Comparison of ENCODE assay signal across 19 cellular contexts in the genomic region with DNA sequence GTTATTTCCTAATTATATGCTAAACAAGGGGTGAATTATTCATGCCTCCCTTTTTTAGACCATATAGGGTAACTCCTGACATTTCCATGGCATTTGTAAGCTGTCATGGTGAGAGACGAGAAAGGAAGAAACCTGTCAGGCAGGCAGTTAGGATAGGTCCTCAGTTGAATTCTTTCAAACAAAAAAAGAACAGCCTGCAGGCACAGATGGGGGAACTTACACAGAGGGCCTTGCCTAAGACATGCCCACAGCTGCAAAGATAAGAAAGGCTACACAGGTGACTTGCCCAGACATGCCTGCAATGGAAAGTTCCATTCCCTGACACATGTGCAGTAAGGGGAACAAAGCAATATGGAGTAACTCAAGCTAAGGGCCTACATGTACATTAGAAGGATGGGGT.
"Had no signal": no experiment of that assay in that cellular context is flagged by ENCODE, and none has a peak within 500 bp of the region (broad histone marks: within the 10 kb centered on the region; RNA-seq: fewer than 3 reads in every experiment).

No MANE protein-coding gene starts in this region.

- FAIRE-seq: RCC 7860 had no signal

- H3K27ac ChIP-seq: ascending aorta, body of pancreas, cardiac muscle cell had no signal

- DNase-seq: activated CD4-positive, alpha-beta T cell treated with anti-CD3 and anti-CD28 coated beads for 4 hours; activated CD8-positive, alpha-beta memory T cell treated with anti-CD3 and anti-CD28 coated beads, Interleukin-2, amount 50 U/mL, for 4 hours; activated CD8-positive, alpha-beta T cell treated with anti-CD3 and anti-CD28 coated beads for 36 hours; activated naive CD8-positive, alpha-beta T cell treated with anti-CD3 and anti-CD28 coated beads, Interleukin-2, amount 50 U/mL, for 24 hours; amniotic stem cell; body of pancreas; MG63; MV-4-11; NCI-H1092 treated with DMSO at 0.1 percent for 48 hours; NCI-H1417 treated with DMSO at 0.1 percent for 48 hours; NCI-H1694; NCI-H2029; NCI-H2107; NCI-H510A treated with DMSO at 0.1 percent for 48 hours; SHP77 had no signal

- H3K36me3 ChIP-seq: ascending aorta, cardiac muscle cell, MG63 had no signal

- H3K4me1 ChIP-seq: ascending aorta had no signal

- H3K27me3 ChIP-seq: ascending aorta, body of pancreas, cardiac muscle cell, MG63 had no signal

- ATAC-seq: activated CD4-positive, CD25-positive, alpha-beta regulatory T cell treated with anti-CD3 and anti-CD28 coated beads, Interleukin-2, amount 50 U/mL, for 24 hours; activated CD8-positive, alpha-beta T cell treated with anti-CD3 and anti-CD28 coated beads for 36 hours; activated naive CD8-positive, alpha-beta T cell treated with anti-CD3 and anti-CD28 coated beads, Interleukin-2, amount 50 U/mL, for 24 hours; body of pancreas had no signal

- H3K4me3 ChIP-seq: ascending aorta, body of pancreas, cardiac muscle cell, MG63 had no signal
